ENCODE assay signal across 31 cellular contexts in genomic region chr3:191068946-191069813, GRCh38.
DNase-seq lines count a peak whose midpoint lies in the region; ATAC-seq and TF ChIP-seq lines count a peak whose summit lies in the region.
"Had no signal": no experiment of that assay in that cellular context is flagged by ENCODE, and none has a peak within 500 bp of the region (broad histone marks: within the 10 kb centered on the region; RNA-seq: fewer than 3 reads in every experiment).

No MANE protein-coding gene starts in this region.

- peak overlapping the region; percentile 7 for H2AFZ ChIP-seq in ACC112 (ENCODE audit: low read length, unreplicated experiment)
- H2AFZ ChIP-seq: neural progenitor cell, parathyroid adenoma had no signal

- TF ChIP-seq CTCF in cardiac fibroblast (IDR thresholded peaks at IDR 0.05; ENCODE audit: low read depth, low read length) (no peak), foreskin keratinocyte (conservative IDR thresholded peaks at IDR 0.05) (no peak)

- no peaks in the 10 kb centered on the region for H3K79me2 ChIP-seq in ACC112 (ENCODE audit: control insufficient read depth, insufficient read depth, low read length, unreplicated experiment)
- H3K79me2 ChIP-seq: parathyroid adenoma had no signal

- H3K36me3 ChIP-seq in ACC112 (ENCODE audit: insufficient read depth, low read length) = no peaks in the 10 kb centered on the region
- H3K36me3 ChIP-seq: ascending aorta, left lung, neural progenitor cell, stomach had no signal

- no peak overlapping the region for H3K4me3 ChIP-seq in ACC112 (ENCODE audit: low read depth, low read length)
- H3K4me3 ChIP-seq in cardiac fibroblast (replicated peaks in 1 of 2; ENCODE audit: low read depth in 2 of 2, low read length in 2 of 2) = no peak overlapping the region
- H3K4me3 ChIP-seq: ascending aorta, left lung, neural progenitor cell, stomach had no signal

- DNase-seq in LHCN-M2 (ENCODE audit: low read depth) (peak; percentile 25), cardiac fibroblast (ENCODE audit: low read depth in 2 of 2) (peak; percentile 35 to 80), foreskin keratinocyte (no peak), erythroblast (lab: John Stamatoyannopoulos, UW) (no peak), NCI-H69 (lab: John Stamatoyannopoulos, UW) (no peak)
- DNase-seq: activated B cell treated with CpG ODN at 0.5 μM for 24 hours; activated CD4-positive, alpha-beta T cell treated with anti-CD3 and anti-CD28 coated beads, Interleukin-2, amount 10 ng/mL, durations not matched to agents 7 days and 5 days; activated gamma-delta T cell treated with Interleukin-2 at 50 U/mL for 16 hours; activated naive CD8-positive, alpha-beta T cell treated with anti-CD3 and anti-CD28 coated beads, Interleukin-2, amount 10 ng/mL, durations not matched to agents 7 days and 5 days; activated T-cell treated with anti-CD3 and anti-CD28 coated beads, Interleukin-2, amount 50 U/mL, for 24 hours; CD4-positive, alpha-beta memory T cell; central memory CD4-positive, alpha-beta T cell; DND-41; Kasumi-1; left lung; NCI-H1048; NCI-H1694 treated with DMSO at 0.1 percent for 48 hours; NCI-H2171; NCI-H510A; RPMI8226; stimulated activated CD4-positive, alpha-beta T cell treated with anti-CD3 and anti-CD28 coated beads, Interleukin-12 subunit alpha, Interleukin-12 subunit beta, amount 100 ng/mL, for 4 hours; stimulated activated CD4-positive, alpha-beta T cell treated with anti-CD3 and anti-CD28 coated beads, Interleukin-4, amount 100 ng/mL, for 1 hour; stomach; T-helper 1 cell had no signal

- H3K27ac ChIP-seq in ACC112 (ENCODE audit: low read depth, low read length) (peak overlapping the region; percentile 69), foreskin keratinocyte (peak overlapping the region; percentile 30)
- H3K27ac ChIP-seq: ascending aorta, HL-60, left lung, neural progenitor cell, parathyroid adenoma, stomach had no signal

- TF ChIP-seq POLR2A in erythroblast (IDR thresholded peaks at IDR 0.05; ENCODE audit: low read length) = no peak

- H3K4me1 ChIP-seq in ACC112 (ENCODE audit: control insufficient read depth, insufficient read depth, low read length, unreplicated experiment) (peaks cover 63% of the 10 kb centered on the region), foreskin keratinocyte (peaks cover 35% of the 10 kb centered on the region)
- H3K4me1 ChIP-seq: ascending aorta, left lung, neural progenitor cell, parathyroid adenoma, stomach had no signal

- H3K27me3 ChIP-seq in ACC112 (ENCODE audit: insufficient read depth, low read length) (no peaks in the 10 kb centered on the region), foreskin keratinocyte (no peaks in the 10 kb centered on the region)
- H3K27me3 ChIP-seq: ascending aorta, left lung, neural progenitor cell, stomach had no signal

- ATAC-seq in foreskin keratinocyte = no peak
- ATAC-seq in GM18870 (IDR thresholded peaks at IDR 0.05; ENCODE audit: unreplicated experiment) = no peak
- ATAC-seq in GM18858 (IDR thresholded peaks at IDR 0.05; ENCODE audit: unreplicated experiment) = no peak
- ATAC-seq: left lung had no signal

Comparison
In these comparisons a context has a peak if more than half of its experiments do, and no peak if none do; other contexts are left out.
1. DNase-seq: peak in LHCN-M2 (single experiment) and cardiac fibroblast (2 of 2); none in foreskin keratinocyte (0 of 2), erythroblast (0 of 2) and NCI-H69 (single experiment).